1 cellular context compared by ENCODE assay signal in the genomic region with DNA sequence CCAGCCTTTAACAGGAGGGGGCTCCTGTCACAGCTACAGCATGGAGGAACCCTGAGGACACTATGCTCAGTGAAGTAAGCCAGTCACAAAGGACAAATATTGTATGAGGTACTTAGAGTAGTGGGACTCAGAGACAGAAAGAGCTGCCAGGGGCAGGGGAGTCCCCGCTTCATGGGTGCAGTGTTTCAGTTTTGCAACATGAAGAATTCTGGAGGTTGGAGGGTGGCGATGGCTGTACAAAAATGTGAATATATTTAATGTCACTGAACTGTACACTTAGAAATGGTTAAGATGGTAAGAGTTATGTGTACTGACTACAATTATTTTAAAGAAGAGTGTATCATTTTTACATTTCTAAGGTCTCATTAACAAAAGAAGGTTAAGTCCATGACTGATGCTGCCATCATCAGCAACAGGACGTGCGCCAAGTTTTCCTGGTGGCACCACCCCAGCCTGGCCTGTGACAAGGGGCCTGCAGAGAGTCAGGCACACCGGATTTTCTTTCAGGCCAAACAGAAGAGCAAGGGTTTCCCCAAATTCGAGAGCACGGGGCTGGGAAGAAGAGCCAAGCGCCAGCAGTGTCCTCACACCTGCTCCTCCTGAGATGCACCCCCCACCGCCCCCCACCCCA.
TF ChIP-seq lines count a peak whose summit lies in the region.

No MANE protein-coding gene starts in this region.

TF ChIP-seq in GM12878, 131 proteins besides CTCF, POLR2A, EP300 and RAD21 (continued from another document):
- TF ChIP-seq, protein P1, sequence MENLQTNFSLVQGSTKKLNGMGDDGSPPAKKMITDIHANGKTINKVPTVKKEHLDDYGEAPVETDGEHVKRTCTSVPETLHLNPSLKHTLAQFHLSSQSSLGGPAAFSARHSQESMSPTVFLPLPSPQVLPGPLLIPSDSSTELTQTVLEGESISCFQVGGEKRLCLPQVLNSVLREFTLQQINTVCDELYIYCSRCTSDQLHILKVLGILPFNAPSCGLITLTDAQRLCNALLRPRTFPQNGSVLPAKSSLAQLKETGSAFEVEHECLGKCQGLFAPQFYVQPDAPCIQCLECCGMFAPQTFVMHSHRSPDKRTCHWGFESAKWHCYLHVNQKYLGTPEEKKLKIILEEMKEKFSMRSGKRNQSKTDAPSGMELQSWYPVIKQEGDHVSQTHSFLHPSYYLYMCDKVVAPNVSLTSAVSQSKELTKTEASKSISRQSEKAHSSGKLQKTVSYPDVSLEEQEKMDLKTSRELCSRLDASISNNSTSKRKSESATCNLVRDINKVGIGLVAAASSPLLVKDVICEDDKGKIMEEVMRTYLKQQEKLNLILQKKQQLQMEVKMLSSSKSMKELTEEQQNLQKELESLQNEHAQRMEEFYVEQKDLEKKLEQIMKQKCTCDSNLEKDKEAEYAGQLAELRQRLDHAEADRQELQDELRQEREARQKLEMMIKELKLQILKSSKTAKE (IDR thresholded peaks at IDR 0.05; ENCODE audit: low read depth, poor library complexity, severe bottlenecking) = no peak
- TF ChIP-seq BRCA1 (IDR thresholded peaks at IDR 0.05; ENCODE audit: low read depth, low read length) (no peak), BACH1 (IDR thresholded peaks at IDR 0.05; ENCODE audit: borderline replicate concordance) (no peak), MEF2B (IDR thresholded peaks at IDR 0.05; ENCODE audit: partially characterized antibody, poor library complexity, severe bottlenecking) (peak; percentile 6), CBX3 (IDR thresholded peaks at IDR 0.05; ENCODE audit: borderline replicate concordance, low read depth) (no peak)
- TF ChIP-seq, protein P2, sequence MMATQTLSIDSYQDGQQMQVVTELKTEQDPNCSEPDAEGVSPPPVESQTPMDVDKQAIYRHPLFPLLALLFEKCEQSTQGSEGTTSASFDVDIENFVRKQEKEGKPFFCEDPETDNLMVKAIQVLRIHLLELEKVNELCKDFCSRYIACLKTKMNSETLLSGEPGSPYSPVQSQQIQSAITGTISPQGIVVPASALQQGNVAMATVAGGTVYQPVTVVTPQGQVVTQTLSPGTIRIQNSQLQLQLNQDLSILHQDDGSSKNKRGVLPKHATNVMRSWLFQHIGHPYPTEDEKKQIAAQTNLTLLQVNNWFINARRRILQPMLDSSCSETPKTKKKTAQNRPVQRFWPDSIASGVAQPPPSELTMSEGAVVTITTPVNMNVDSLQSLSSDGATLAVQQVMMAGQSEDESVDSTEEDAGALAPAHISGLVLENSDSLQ (IDR thresholded peaks at IDR 0.05) = no peak
- TF ChIP-seq, protein P3, sequence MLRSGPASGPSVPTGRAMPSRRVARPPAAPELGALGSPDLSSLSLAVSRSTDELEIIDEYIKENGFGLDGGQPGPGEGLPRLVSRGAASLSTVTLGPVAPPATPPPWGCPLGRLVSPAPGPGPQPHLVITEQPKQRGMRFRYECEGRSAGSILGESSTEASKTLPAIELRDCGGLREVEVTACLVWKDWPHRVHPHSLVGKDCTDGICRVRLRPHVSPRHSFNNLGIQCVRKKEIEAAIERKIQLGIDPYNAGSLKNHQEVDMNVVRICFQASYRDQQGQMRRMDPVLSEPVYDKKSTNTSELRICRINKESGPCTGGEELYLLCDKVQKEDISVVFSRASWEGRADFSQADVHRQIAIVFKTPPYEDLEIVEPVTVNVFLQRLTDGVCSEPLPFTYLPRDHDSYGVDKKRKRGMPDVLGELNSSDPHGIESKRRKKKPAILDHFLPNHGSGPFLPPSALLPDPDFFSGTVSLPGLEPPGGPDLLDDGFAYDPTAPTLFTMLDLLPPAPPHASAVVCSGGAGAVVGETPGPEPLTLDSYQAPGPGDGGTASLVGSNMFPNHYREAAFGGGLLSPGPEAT (IDR thresholded peaks at IDR 0.05; ENCODE audit: low read depth) = peak; percentile 28; the same call in 1 of the 2 replicates
TF ChIP-seq in GM12878: peak in this region for 3.
